12 cellular contexts compared by ENCODE assay signal in the genomic region with DNA sequence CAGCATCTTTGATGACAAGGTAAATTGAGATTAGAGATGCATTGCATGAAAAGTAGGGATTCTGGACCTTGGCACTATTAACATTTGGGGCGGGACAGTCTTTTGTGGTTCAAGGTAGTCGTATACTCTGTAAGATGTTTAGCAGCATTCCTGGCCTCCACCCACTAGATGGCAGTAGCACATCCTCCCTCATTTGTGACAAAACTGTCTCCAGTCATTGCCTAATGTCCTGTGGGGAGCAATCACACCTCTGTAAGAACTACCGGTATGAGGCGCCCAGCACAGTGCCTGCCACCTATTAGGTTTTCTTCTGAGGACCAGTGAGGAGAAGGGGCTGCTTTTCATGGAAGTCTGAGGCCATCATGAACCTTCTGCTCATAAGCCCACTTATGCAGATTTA.
A peak's percentile ranks its signal among the peaks of the same experiment; 100 is the strongest.
DNase-seq lines count a peak whose midpoint lies in the region; ATAC-seq and TF ChIP-seq lines count a peak whose summit lies in the region.
"Had no signal": no experiment of that assay in that cellular context is flagged by ENCODE, and none has a peak within 500 bp of the region (broad histone marks: within the 10 kb centered on the region; RNA-seq: fewer than 3 reads in every experiment).

No MANE protein-coding gene starts in this region.

- H3K4me1 ChIP-seq in Loucy (ENCODE audit: insufficient read depth, low read length, poor library complexity, severe bottlenecking) (no peaks in the 10 kb centered on the region), upper lobe of right lung (no peaks in the 10 kb centered on the region)
- no peaks in the 10 kb centered on the region for H3K4me1 ChIP-seq in CD8-positive, alpha-beta T cell (ENCODE audit: insufficient read depth, low read length)
- H3K4me1 ChIP-seq: gastroesophageal sphincter had no signal

- ATAC-seq in activated naive CD8-positive, alpha-beta T cell treated with anti-CD3 and anti-CD28 coated beads, Interleukin-2, amount 50 U/mL, for 24 hours, result no peak
- no peak for ATAC-seq in upper lobe of right lung
- ATAC-seq in CD8-positive, alpha-beta T cell, result no peak
- ATAC-seq: gastroesophageal sphincter had no signal

- no peaks in the 10 kb centered on the region for H3K9me2 ChIP-seq in Loucy (replicated peaks; ENCODE audit: low read depth, low read length)

- CTCF ChIA-PET in CD8-positive, alpha-beta T cell (lab: Charles Lee), result no interaction called here

- H3K79me2 ChIP-seq in Loucy (ENCODE audit: insufficient read depth, low read length), result no peaks in the 10 kb centered on the region

- H3K4me1 Mint-ChIP-seq in activated naive CD8-positive, alpha-beta T cell treated with anti-CD3 and anti-CD28 coated beads, Interleukin-2, amount 50 U/mL, for 24 hours, result no peaks in the 10 kb centered on the region
- H3K4me1 Mint-ChIP-seq in activated naive CD8-positive, alpha-beta T cell treated with anti-CD3 and anti-CD28 coated beads for 36 hours, result no peaks in the 10 kb centered on the region
- H3K4me1 Mint-ChIP-seq in CD8-positive, alpha-beta T cell (ENCODE audit: low read depth), result no peaks in the 10 kb centered on the region

- H3K36me3 ChIP-seq in Loucy (ENCODE audit: insufficient read depth, low read length) (no peaks in the 10 kb centered on the region), upper lobe of right lung (no peaks in the 10 kb centered on the region)
- H3K36me3 ChIP-seq in CD8-positive, alpha-beta T cell (ENCODE audit: insufficient read depth, low read length), result no peaks in the 10 kb centered on the region
- H3K36me3 ChIP-seq: cardiac muscle cell, gastroesophageal sphincter had no signal

- no peaks in the 10 kb centered on the region for H3K27me3 Mint-ChIP-seq in activated naive CD8-positive, alpha-beta T cell treated with anti-CD3 and anti-CD28 coated beads, Interleukin-2, amount 50 U/mL, for 24 hours
- H3K27me3 Mint-ChIP-seq in activated naive CD8-positive, alpha-beta T cell treated with anti-CD3 and anti-CD28 coated beads for 36 hours, result no peaks in the 10 kb centered on the region
- H3K27me3 Mint-ChIP-seq in CD8-positive, alpha-beta T cell (ENCODE audit: low read depth), result no peaks in the 10 kb centered on the region

- intact Hi-C loops in upper lobe of right lung (cut with DNase I), result no loop called here
- intact Hi-C loops in CD8-positive, alpha-beta T cell (cut with DNase I, micrococcal nuclease), result no loop called here

- no peaks in the 10 kb centered on the region for H3F3A ChIP-seq in Loucy (ENCODE audit: low read depth)

- TF ChIP-seq CTCF in Loucy (conservative IDR thresholded peaks at IDR 0.05; ENCODE audit: low read length) (peak; percentile 28; the same call in 1 of the 2 replicates), epithelial cell of proximal tubule (conservative IDR thresholded peaks at IDR 0.05; ENCODE audit: low read depth, low read length) (peak; percentile 34), upper lobe of right lung (IDR thresholded peaks at IDR 0.05) (peak; percentile 11)
- no peak for TF ChIP-seq CTCF in CD8-positive, alpha-beta T cell (IDR thresholded peaks at IDR 0.05)

- H3K4me2 ChIP-seq in Loucy (ENCODE audit: low read depth, low read length, poor library complexity, severe bottlenecking), result no peak overlapping the region

- H4K20me1 ChIP-seq in Loucy (ENCODE audit: insufficient read depth, low read length, poor library complexity, severe bottlenecking), result no peaks in the 10 kb centered on the region

- H3K4me3 Mint-ChIP-seq in activated naive CD8-positive, alpha-beta T cell treated with anti-CD3 and anti-CD28 coated beads, Interleukin-2, amount 50 U/mL, for 24 hours, result no peak overlapping the region
- no peak overlapping the region for H3K4me3 Mint-ChIP-seq in activated naive CD8-positive, alpha-beta T cell treated with anti-CD3 and anti-CD28 coated beads for 36 hours
- no peak overlapping the region for H3K4me3 Mint-ChIP-seq in CD8-positive, alpha-beta T cell

- POLR2A ChIA-PET in CD8-positive, alpha-beta T cell (lab: Charles Lee), result no interaction called here

- no peak overlapping the region for H2AFZ ChIP-seq in Loucy (ENCODE audit: low read length)

- no peak overlapping the region for H3K4me3 ChIP-seq in Loucy (ENCODE audit: low read length, poor library complexity, severe bottlenecking)
- no peak overlapping the region for H3K4me3 ChIP-seq in epithelial cell of proximal tubule (ENCODE audit: low read depth, low read length)
- no peak overlapping the region for H3K4me3 ChIP-seq in upper lobe of right lung
- H3K4me3 ChIP-seq in CD8-positive, alpha-beta T cell (ENCODE audit: low read depth, low read length), result no peak overlapping the region
- H3K4me3 ChIP-seq: cardiac muscle cell, gastroesophageal sphincter, SK-N-MC had no signal

- H3K36me3 Mint-ChIP-seq in activated naive CD8-positive, alpha-beta T cell treated with anti-CD3 and anti-CD28 coated beads, Interleukin-2, amount 50 U/mL, for 24 hours (ENCODE audit: low read depth), result no peaks in the 10 kb centered on the region
- no peaks in the 10 kb centered on the region for H3K36me3 Mint-ChIP-seq in activated naive CD8-positive, alpha-beta T cell treated with anti-CD3 and anti-CD28 coated beads for 36 hours
- H3K36me3 Mint-ChIP-seq in CD8-positive, alpha-beta T cell, result no peaks in the 10 kb centered on the region

- no peak overlapping the region for H3K27ac ChIP-seq in upper lobe of right lung
- H3K27ac ChIP-seq in CD8-positive, alpha-beta T cell (ENCODE audit: low read depth, low read length), result no peak overlapping the region
- H3K27ac ChIP-seq: cardiac muscle cell, gastroesophageal sphincter, SK-N-MC had no signal

- H3K9me3 Mint-ChIP-seq in activated naive CD8-positive, alpha-beta T cell treated with anti-CD3 and anti-CD28 coated beads, Interleukin-2, amount 50 U/mL, for 24 hours, result peaks cover 18% of the 10 kb centered on the region
- peaks cover 5% of the 10 kb centered on the region for H3K9me3 Mint-ChIP-seq in activated naive CD8-positive, alpha-beta T cell treated with anti-CD3 and anti-CD28 coated beads for 36 hours
- H3K9me3 Mint-ChIP-seq in CD8-positive, alpha-beta T cell, result peaks cover 13% of the 10 kb centered on the region

- H3K27me3 ChIP-seq in Loucy (ENCODE audit: insufficient read depth, low read length, poor library complexity, severe bottlenecking), result no peaks in the 10 kb centered on the region
- no peaks in the 10 kb centered on the region for H3K27me3 ChIP-seq in upper lobe of right lung
- no peaks in the 10 kb centered on the region for H3K27me3 ChIP-seq in CD8-positive, alpha-beta T cell (ENCODE audit: insufficient read depth, low read length)
- H3K27me3 ChIP-seq: cardiac muscle cell, gastroesophageal sphincter had no signal

- DNase-seq in activated naive CD8-positive, alpha-beta T cell treated with anti-CD3 and anti-CD28 coated beads, Interleukin-2, amount 50 U/mL, for 24 hours, result peak; percentile 13
- DNase-seq in activated naive CD8-positive, alpha-beta T cell treated with anti-CD3 and anti-CD28 coated beads for 36 hours, result no peak
- DNase-seq in epithelial cell of proximal tubule (ENCODE audit: low read depth) (no peak), upper lobe of right lung (no peak), DMS79 (lab: John Stamatoyannopoulos, UW) (no peak), hepatic stellate cell (ENCODE audit: low spot score) (no peak)
- no peak for DNase-seq in CD8-positive, alpha-beta T cell
- DNase-seq: MV-4-11 had no signal

- H3K27ac Mint-ChIP-seq in activated naive CD8-positive, alpha-beta T cell treated with anti-CD3 and anti-CD28 coated beads, Interleukin-2, amount 50 U/mL, for 24 hours, result no peak overlapping the region
- H3K27ac Mint-ChIP-seq in activated naive CD8-positive, alpha-beta T cell treated with anti-CD3 and anti-CD28 coated beads for 36 hours, result no peak overlapping the region
- no peak overlapping the region for H3K27ac Mint-ChIP-seq in CD8-positive, alpha-beta T cell

- H3K9ac ChIP-seq in Loucy (ENCODE audit: low read depth, low read length, poor library complexity, severe bottlenecking), result no peak overlapping the region

- H3K9me3 ChIP-seq in Loucy (ENCODE audit: insufficient read depth, low read depth, low read length) (no peaks in the 10 kb centered on the region), upper lobe of right lung (no peaks in the 10 kb centered on the region)
- no peaks in the 10 kb centered on the region for H3K9me3 ChIP-seq in CD8-positive, alpha-beta T cell (ENCODE audit: low read length)
